ENCODE assay signal across 1 cellular context in the genomic region with DNA sequence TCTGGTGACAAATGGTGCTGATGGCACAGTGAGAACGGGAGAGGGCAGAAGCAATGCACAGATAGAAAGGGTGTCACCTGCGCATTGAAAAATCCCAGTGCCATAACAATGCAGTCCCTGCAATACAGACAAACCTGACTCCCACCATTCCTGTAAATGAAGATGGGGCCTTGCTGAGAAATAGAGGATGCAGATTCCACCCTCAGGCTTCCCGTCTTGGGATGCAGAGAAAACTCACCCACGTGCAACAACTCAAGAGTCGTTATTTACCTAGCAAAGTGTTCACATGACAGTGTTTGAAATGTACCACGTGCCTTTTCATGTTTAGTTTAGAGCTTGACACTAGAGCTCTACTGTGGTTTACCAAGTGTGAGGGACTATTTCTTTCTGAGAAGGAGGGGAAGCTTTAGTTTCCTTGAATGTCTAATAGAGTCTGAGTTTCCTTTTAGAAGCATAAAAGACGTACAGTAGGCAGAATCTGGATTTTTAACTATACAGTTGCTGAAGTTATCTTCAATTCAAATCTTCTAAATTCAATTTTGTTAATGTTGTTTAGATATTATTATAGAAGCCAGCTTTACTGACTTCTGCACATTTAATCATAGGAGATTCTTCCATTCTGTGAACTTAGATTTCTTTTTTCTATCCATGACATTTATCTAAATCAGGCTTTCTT.
TF ChIP-seq lines count a peak whose summit lies in the region.

No MANE protein-coding gene starts in this region.

TF ChIP-seq in HepG2, 621 proteins besides CTCF, POLR2A, EP300 and RAD21 (continues in another document):
- TF ChIP-seq ZNF512B (CRISPR knock-in tag; IDR thresholded peaks at IDR 0.05; ENCODE audit: borderline replicate concordance), result no peak
- TF ChIP-seq ZNF484 (CRISPR knock-in tag; IDR thresholded peaks at IDR 0.05; ENCODE audit: borderline replicate concordance, low read depth), result no peak
- no peak for TF ChIP-seq MEF2D (CRISPR knock-in tag; IDR thresholded peaks at IDR 0.05)
- no peak for TF ChIP-seq ZNF777 (CRISPR knock-in tag; IDR thresholded peaks at IDR 0.05)
- TF ChIP-seq BCL3 (CRISPR knock-in tag; IDR thresholded peaks at IDR 0.05), result no peak
- peak; percentile 65 for TF ChIP-seq KAT8 (CRISPR knock-in tag; IDR thresholded peaks at IDR 0.05)
- peak; percentile 58 for TF ChIP-seq RAD51 (IDR thresholded peaks at IDR 0.05; ENCODE audit: borderline replicate concordance)
- TF ChIP-seq ZNF556 (CRISPR knock-in tag; IDR thresholded peaks at IDR 0.05; ENCODE audit: borderline replicate concordance), result no peak
- TF ChIP-seq THAP11 (CRISPR knock-in tag; IDR thresholded peaks at IDR 0.05), result peak; percentile 71
- 0 out of 2 replicates have a peak, but pooled peaks have one; percentile 69 for TF ChIP-seq KLF6 (CRISPR knock-in tag; IDR thresholded peaks at IDR 0.05)
- TF ChIP-seq ZNF598 (CRISPR knock-in tag; IDR thresholded peaks at IDR 0.05; ENCODE audit: borderline replicate concordance), result no peak
- TF ChIP-seq YEATS2 (CRISPR knock-in tag; IDR thresholded peaks at IDR 0.05; ENCODE audit: borderline replicate concordance), result peak; percentile 43; the same call in 1 of the 2 replicates
- TF ChIP-seq CBFB (CRISPR knock-in tag; IDR thresholded peaks at IDR 0.05), result peak; percentile 35; the same call in 1 of the 2 replicates
- 0 out of 2 replicates have a peak, but pooled peaks have one; percentile 56 for TF ChIP-seq ZHX1 (CRISPR knock-in tag; IDR thresholded peaks at IDR 0.05; ENCODE audit: low read depth)
- TF ChIP-seq HOXA7 (CRISPR knock-in tag; IDR thresholded peaks at IDR 0.05), result no peak
- 0 out of 2 replicates have a peak, but pooled peaks have one; percentile 48 for TF ChIP-seq ZNF124 (CRISPR knock-in tag; IDR thresholded peaks at IDR 0.05)
- no peak for TF ChIP-seq ATAD3A (CRISPR knock-in tag; IDR thresholded peaks at IDR 0.05)
- no peak for TF ChIP-seq ZNF850 (CRISPR knock-in tag; conservative IDR thresholded peaks at IDR 0.05)
- TF ChIP-seq AFF4 (CRISPR knock-in tag; IDR thresholded peaks at IDR 0.05), result no peak
- TF ChIP-seq TGIF2 (CRISPR knock-in tag; IDR thresholded peaks at IDR 0.05), result peak; percentile 70; the same call in 1 of the 2 replicates
- no peak for TF ChIP-seq ZNF558 (CRISPR knock-in tag; IDR thresholded peaks at IDR 0.05; ENCODE audit: borderline replicate concordance)
- TF ChIP-seq THAP7 (CRISPR knock-in tag; IDR thresholded peaks at IDR 0.05), result no peak
- no peak for TF ChIP-seq ZNF883 (CRISPR knock-in tag; IDR thresholded peaks at IDR 0.05; ENCODE audit: not compliant biosample characterization)
- no peak; the same call in 1 of the 2 replicates for TF ChIP-seq TBX3 (IDR thresholded peaks at IDR 0.05; ENCODE audit: borderline replicate concordance)
- no peak for TF ChIP-seq PAX8 (CRISPR knock-in tag; IDR thresholded peaks at IDR 0.05; ENCODE audit: borderline replicate concordance)
- TF ChIP-seq CREM (IDR thresholded peaks at IDR 0.05), result peak; percentile 38; the same call in 1 of the 2 replicates
- TF ChIP-seq CREM (CRISPR knock-in tag; IDR thresholded peaks at IDR 0.05), result no peak
- TF ChIP-seq, protein P1, sequence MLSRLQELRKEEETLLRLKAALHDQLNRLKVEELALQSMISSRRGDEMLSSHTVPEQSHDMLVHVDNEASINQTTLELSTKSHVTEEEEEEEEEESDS (CRISPR knock-in tag; IDR thresholded peaks at IDR 0.05; ENCODE audit: borderline replicate concordance), result no peak
- TF ChIP-seq ZBTB42 (CRISPR knock-in tag; IDR thresholded peaks at IDR 0.05), result no peak
- no peak for TF ChIP-seq GPN1 (CRISPR knock-in tag; IDR thresholded peaks at IDR 0.05; ENCODE audit: borderline replicate concordance)
- TF ChIP-seq, protein P2, sequence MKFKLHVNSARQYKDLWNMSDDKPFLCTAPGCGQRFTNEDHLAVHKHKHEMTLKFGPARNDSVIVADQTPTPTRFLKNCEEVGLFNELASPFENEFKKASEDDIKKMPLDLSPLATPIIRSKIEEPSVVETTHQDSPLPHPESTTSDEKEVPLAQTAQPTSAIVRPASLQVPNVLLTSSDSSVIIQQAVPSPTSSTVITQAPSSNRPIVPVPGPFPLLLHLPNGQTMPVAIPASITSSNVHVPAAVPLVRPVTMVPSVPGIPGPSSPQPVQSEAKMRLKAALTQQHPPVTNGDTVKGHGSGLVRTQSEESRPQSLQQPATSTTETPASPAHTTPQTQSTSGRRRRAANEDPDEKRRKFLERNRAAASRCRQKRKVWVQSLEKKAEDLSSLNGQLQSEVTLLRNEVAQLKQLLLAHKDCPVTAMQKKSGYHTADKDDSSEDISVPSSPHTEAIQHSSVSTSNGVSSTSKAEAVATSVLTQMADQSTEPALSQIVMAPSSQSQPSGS (CRISPR knock-in tag; IDR thresholded peaks at IDR 0.05), result 0 out of 2 replicates have a peak, but pooled peaks have one; percentile 61
- TF ChIP-seq ZBTB25 (CRISPR knock-in tag; IDR thresholded peaks at IDR 0.05), result peak; percentile 54; the same call in 1 of the 2 replicates
- TF ChIP-seq ARNTL (CRISPR knock-in tag; IDR thresholded peaks at IDR 0.05), result peak; percentile 82
- peak; percentile 57 for TF ChIP-seq ZSCAN21 (CRISPR knock-in tag; IDR thresholded peaks at IDR 0.05; ENCODE audit: borderline replicate concordance)
- TF ChIP-seq RELA (CRISPR knock-in tag; IDR thresholded peaks at IDR 0.05), result no peak
- no peak for TF ChIP-seq GTF3A (CRISPR knock-in tag; conservative IDR thresholded peaks at IDR 0.05)
- TF ChIP-seq ZNF674 (CRISPR knock-in tag; IDR thresholded peaks at IDR 0.05; ENCODE audit: low read depth), result no peak
- TF ChIP-seq ISL2 (CRISPR knock-in tag; IDR thresholded peaks at IDR 0.05), result no peak; the same call in 1 of the 2 replicates
- TF ChIP-seq REST (IDR thresholded peaks at IDR 0.05; ENCODE audit: borderline replicate concordance in 1 of 2, low read depth in 1 of 2, low read length in 2 of 2), result no peak
- TF ChIP-seq CBX1 (IDR thresholded peaks at IDR 0.05; ENCODE audit: low read depth), result no peak
- no peak for TF ChIP-seq RNF2 (conservative IDR thresholded peaks at IDR 0.05; ENCODE audit: low read depth)
- TF ChIP-seq ZNF776 (CRISPR knock-in tag; IDR thresholded peaks at IDR 0.05), result no peak
